28 cellular contexts compared by ENCODE assay signal in genomic region chrX:7169627-7170026, GRCh38.
"Had no signal": no experiment of that assay in that cellular context is flagged by ENCODE, and none has a peak within 500 bp of the region (broad histone marks: within the 10 kb centered on the region; RNA-seq: fewer than 3 reads in every experiment).

No MANE protein-coding gene starts in this region.

- FAIRE-seq: keratinocyte had no signal

- H3K79me2 ChIP-seq: hepatocyte had no signal

- H3K4me3 Mint-ChIP-seq: memory B cell; natural killer cell treated with Interleukin-12 subunit alpha and Interleukin-12 subunit beta and Interleukin-15 and Interleukin-18, amount 100 ng/mL, for 72 hours; stimulated activated naive B cell treated with anti-CD40 and anti-IgM and Interleukin-4, amounts not matched to agents 10 μg/mL and 1 μg/mL and 100 μg/mL, for 72 hours had no signal

- H3K27me3 ChIP-seq: hepatocyte, ovary, suprapubic skin, tibial artery, uterus had no signal

- H3K36me3 Mint-ChIP-seq: natural killer cell treated with Interleukin-12 subunit alpha and Interleukin-12 subunit beta and Interleukin-15 and Interleukin-18, amount 100 ng/mL, for 72 hours had no signal

- H3K9me3 Mint-ChIP-seq: memory B cell; natural killer cell treated with Interleukin-12 subunit alpha and Interleukin-12 subunit beta and Interleukin-15 and Interleukin-18, amount 100 ng/mL, for 72 hours had no signal

- H3K4me1 Mint-ChIP-seq: memory B cell; naive thymus-derived CD4-positive, alpha-beta T cell; stimulated activated naive B cell treated with anti-CD40 and anti-IgM and Interleukin-4, amounts not matched to agents 10 μg/mL and 1 μg/mL and 100 μg/mL, for 72 hours had no signal

- H3K9me3 ChIP-seq: mucosa of descending colon, ovary, prostate gland, suprapubic skin, thoracic aorta, uterus had no signal

- H3K4me3 ChIP-seq: hepatocyte, mucosa of descending colon, ovary, prostate gland, skin epidermis, suprapubic skin, thoracic aorta, tibial artery, uterus had no signal

- H3K27ac Mint-ChIP-seq: memory B cell; naive thymus-derived CD4-positive, alpha-beta T cell; natural killer cell treated with Interleukin-12 subunit alpha and Interleukin-12 subunit beta and Interleukin-15 and Interleukin-18, amount 100 ng/mL, for 72 hours; stimulated activated naive B cell treated with anti-CD40 and anti-IgM and Interleukin-4, amounts not matched to agents 10 μg/mL and 1 μg/mL and 100 μg/mL, for 72 hours had no signal

- ATAC-seq: left cardiac atrium; left lobe of liver; mucosa of descending colon; naive thymus-derived CD4-positive, alpha-beta T cell; natural killer cell treated with Interleukin-12 subunit alpha and Interleukin-12 subunit beta and Interleukin-15 and Interleukin-18, amount 100 ng/mL, for 72 hours; right cardiac atrium; sciatic nerve; stimulated activated naive B cell treated with anti-CD40 and anti-IgM and Interleukin-4, amounts not matched to agents 10 μg/mL and 1 μg/mL and 100 μg/mL, for 72 hours; stimulated activated naive CD8-positive, alpha-beta T cell treated with anti-CD3 and anti-CD28 coated beads, Interleukin-15, Interleukin-2, amounts not matched to agents 100 U/mL and 50 U/mL, for 24 hours had no signal

- H3K36me3 ChIP-seq: ovary, prostate gland, suprapubic skin, thoracic aorta, tibial artery, uterus had no signal

- H3K27me3 Mint-ChIP-seq: memory B cell; naive thymus-derived CD4-positive, alpha-beta T cell; stimulated activated naive B cell treated with anti-CD40 and anti-IgM and Interleukin-4, amounts not matched to agents 10 μg/mL and 1 μg/mL and 100 μg/mL, for 72 hours had no signal

- H3K27ac ChIP-seq: hepatocyte, ovary, prostate gland, suprapubic skin, thoracic aorta, tibial artery, uterus had no signal

- H3K4me2 ChIP-seq: hepatocyte had no signal

- DNase-seq: kidney glomerular epithelial cell; left cardiac atrium; midbrain; mucosa of descending colon; naive thymus-derived CD4-positive, alpha-beta T cell; ovary; posterior cingulate gyrus; retina; right cardiac atrium; stimulated activated CD4-positive, alpha-beta T cell treated with anti-CD3 and anti-CD28 coated beads, Interleukin-12 subunit alpha, Interleukin-12 subunit beta, amount 100 ng/mL, for 4 hours; stimulated activated CD4-positive, alpha-beta T cell treated with anti-CD3 and anti-CD28 coated beads, Interleukin-15, amount 100 ng/mL, for 24 hours; stimulated activated CD4-positive, alpha-beta T cell treated with anti-CD3 and anti-CD28 coated beads, Interleukin-2, amount 100 ng/mL, for 24 hours; stimulated activated CD4-positive, alpha-beta T cell treated with anti-CD3 and anti-CD28 coated beads, Interleukin-4, amount 100 ng/mL, for 1 hour; stimulated activated naive B cell treated with anti-CD40 and anti-IgM and Interleukin-4, amounts not matched to agents 10 μg/mL and 1 μg/mL and 100 μg/mL, for 72 hours; stimulated activated naive CD8-positive, alpha-beta T cell treated with anti-CD3 and anti-CD28 coated beads, Interleukin-15, Interleukin-2, amounts not matched to agents 100 U/mL and 50 U/mL, for 24 hours; tibial artery; trophoblast cell; uterus had no signal

- H3K4me1 ChIP-seq: prostate gland, suprapubic skin, uterus had no signal

- H2AFZ ChIP-seq: hepatocyte had no signal
